In the genomic region with DNA sequence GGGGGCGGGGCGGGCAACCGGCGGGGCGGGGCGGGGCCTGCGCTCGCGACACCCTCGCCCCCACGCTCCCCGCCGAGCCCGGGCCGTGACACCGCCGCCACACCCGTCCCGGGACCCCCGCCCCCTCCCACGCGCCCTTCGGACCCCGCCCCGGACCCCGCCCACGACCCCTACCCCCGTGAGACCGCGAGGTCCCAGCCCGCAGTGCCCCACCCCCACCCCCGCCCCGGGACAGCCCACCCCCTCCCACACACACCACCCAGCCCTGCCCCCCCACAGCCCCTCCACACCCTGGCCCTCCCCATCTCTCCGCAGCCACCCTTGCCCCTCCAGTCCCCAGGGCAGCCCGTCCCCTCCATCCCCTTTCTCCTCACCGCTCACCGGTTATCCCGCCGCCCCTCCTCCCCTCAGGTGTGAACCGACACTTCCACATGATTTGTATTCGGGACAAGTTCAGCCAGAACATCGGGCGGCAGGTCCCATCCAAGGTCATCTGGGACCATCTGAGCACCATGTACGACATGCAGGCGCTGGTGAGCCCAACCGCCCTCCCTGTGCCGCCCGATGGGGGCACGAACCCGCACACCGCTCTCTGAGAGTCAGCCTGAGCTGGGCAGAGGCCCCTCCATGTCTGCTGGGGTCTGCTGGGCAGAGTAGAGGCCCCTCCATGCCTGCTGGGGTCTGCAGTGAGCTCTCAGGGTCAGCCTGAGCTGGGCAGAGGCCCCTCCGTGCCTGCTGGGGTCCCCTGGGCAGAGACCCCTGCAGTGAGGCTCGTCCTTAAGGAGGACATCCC, we compare ENCODE assay signal across 1 cellular context.
TF ChIP-seq lines count a peak whose summit lies in the region.

No MANE protein-coding gene starts in this region.

TF ChIP-seq in A549, 52 proteins besides CTCF, POLR2A, EP300 and RAD21 (continued from another document):
- TF ChIP-seq FOSL2 (IDR thresholded peaks at IDR 0.05) (no peak), FOSL2 (CRISPR knock-in tag; IDR thresholded peaks at IDR 0.05) (no peak), NPAS2 (CRISPR knock-in tag; IDR thresholded peaks at IDR 0.05; ENCODE audit: borderline replicate concordance) (no peak), ZSCAN20 (CRISPR knock-in tag; IDR thresholded peaks at IDR 0.05) (no peak)
- TF ChIP-seq, protein P1, sequence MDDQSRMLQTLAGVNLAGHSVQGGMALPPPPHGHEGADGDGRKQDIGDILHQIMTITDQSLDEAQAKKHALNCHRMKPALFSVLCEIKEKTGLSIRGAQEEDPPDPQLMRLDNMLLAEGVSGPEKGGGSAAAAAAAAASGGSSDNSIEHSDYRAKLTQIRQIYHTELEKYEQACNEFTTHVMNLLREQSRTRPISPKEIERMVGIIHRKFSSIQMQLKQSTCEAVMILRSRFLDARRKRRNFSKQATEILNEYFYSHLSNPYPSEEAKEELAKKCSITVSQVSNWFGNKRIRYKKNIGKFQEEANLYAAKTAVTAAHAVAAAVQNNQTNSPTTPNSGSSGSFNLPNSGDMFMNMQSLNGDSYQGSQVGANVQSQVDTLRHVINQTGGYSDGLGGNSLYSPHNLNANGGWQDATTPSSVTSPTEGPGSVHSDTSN (IDR thresholded peaks at IDR 0.05), result no peak
- TF ChIP-seq, protein P2, sequence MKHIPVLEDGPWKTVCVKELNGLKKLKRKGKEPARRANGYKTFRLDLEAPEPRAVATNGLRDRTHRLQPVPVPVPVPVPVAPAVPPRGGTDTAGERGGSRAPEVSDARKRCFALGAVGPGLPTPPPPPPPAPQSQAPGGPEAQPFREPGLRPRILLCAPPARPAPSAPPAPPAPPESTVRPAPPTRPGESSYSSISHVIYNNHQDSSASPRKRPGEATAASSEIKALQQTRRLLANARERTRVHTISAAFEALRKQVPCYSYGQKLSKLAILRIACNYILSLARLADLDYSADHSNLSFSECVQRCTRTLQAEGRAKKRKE (CRISPR knock-in tag; IDR thresholded peaks at IDR 0.05; ENCODE audit: low read depth), result no peak
- TF ChIP-seq, protein P3, sequence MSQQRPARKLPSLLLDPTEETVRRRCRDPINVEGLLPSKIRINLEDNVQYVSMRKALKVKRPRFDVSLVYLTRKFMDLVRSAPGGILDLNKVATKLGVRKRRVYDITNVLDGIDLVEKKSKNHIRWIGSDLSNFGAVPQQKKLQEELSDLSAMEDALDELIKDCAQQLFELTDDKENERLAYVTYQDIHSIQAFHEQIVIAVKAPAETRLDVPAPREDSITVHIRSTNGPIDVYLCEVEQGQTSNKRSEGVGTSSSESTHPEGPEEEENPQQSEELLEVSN (IDR thresholded peaks at IDR 0.05; ENCODE audit: borderline replicate concordance, low read depth), result no peak
